In genomic region chr11:665707-666281, GRCh38 we compare ENCODE assay signal across 12 cellular contexts. TPM values are rescaled to one million over a fixed set of nuclear protein-coding genes. Genes with fewer than 3 reads are reported as not detected.
DNase-seq lines count a peak whose midpoint lies in the region; ATAC-seq and TF ChIP-seq lines count a peak whose summit lies in the region.
"Had no signal": no experiment of that assay in that cellular context is flagged by ENCODE, and none has a peak within 500 bp of the region (broad histone marks: within the 10 kb centered on the region; RNA-seq: fewer than 3 reads in every experiment).

No MANE protein-coding gene starts in this region.

- peak overlapping the region in 4 of 5 experiments; percentile 32 to 91 (median 66) for H3K27ac Mint-ChIP-seq in brain

- H3K9me3 ChIP-seq in right cardiac atrium (ENCODE audit: control insufficient read depth, low read length), result no peaks in the 10 kb centered on the region
- H3K9me3 ChIP-seq: Caco-2 had no signal

- H3K36me3 Mint-ChIP-seq in brain, result peaks cover 34% of the 10 kb centered on the region

- H3K4me1 ChIP-seq in right cardiac atrium (ENCODE audit: control insufficient read depth, insufficient read depth, low read length), result no peaks in the 10 kb centered on the region
- H3K4me1 ChIP-seq: Caco-2 had no signal

- H3K27ac ChIP-seq in right cardiac atrium (ENCODE audit: low read length) (no peak overlapping the region), skin epidermis (peak overlapping the region in 16 of 21 experiments; percentile 9 to 63 (median 40))

- H3K4me3 Mint-ChIP-seq in brain, result no peak overlapping the region

- H3K4me1 Mint-ChIP-seq in brain, result peaks cover 11% of the 10 kb centered on the region

- intact Hi-C loops in right cardiac atrium (cut with DNase I), result loop anchor here in 1 of 4 donors (10.0 kb wide), 1 partner anchor 59 kb away; no protein-coding TSS in a partner anchor

- H3K9me3 Mint-ChIP-seq in brain, result no peaks in the 10 kb centered on the region

- peak; percentile 35 for DNase-seq in GM04503 (ENCODE audit: low read depth)
- DNase-seq in right cardiac atrium, result peak; percentile 36 to 71 (median 67)
- no peak for DNase-seq in GM13976 (ENCODE audit: low spot score)
- no peak for DNase-seq in mucosa of gallbladder (ENCODE audit: low spot score)
- DNase-seq: Caco-2, NCI-H82 had no signal

- no peak overlapping the region for H3K4me3 ChIP-seq in right cardiac atrium (ENCODE audit: low read length)
- no peak overlapping the region for H3K4me3 ChIP-seq in skin epidermis

- no peaks in the 10 kb centered on the region for H3K27me3 ChIP-seq in right cardiac atrium (ENCODE audit: control insufficient read depth, insufficient read depth)

- WGBS in right cardiac atrium, result 61% methylated on average over 11 of the region's 11 CpGs

- no peaks in the 10 kb centered on the region for H3K27me3 Mint-ChIP-seq in brain

- in situ Hi-C loops in GM13976 (cut with MboI; ENCODE audit: low sequenced_read_pairs, unreplicated experiment), result no loop called here

- ATAC-seq in right cardiac atrium (peak; percentile 75 to 76), HG03442 (IDR thresholded peaks at IDR 0.05; ENCODE audit: unreplicated experiment) (no peak), GM19463 (IDR thresholded peaks at IDR 0.05; ENCODE audit: unreplicated experiment) (no peak)

- TF ChIP-seq CTCF in brain (conservative IDR thresholded peaks at IDR 0.05) (no peak), GM13976 (IDR thresholded peaks at IDR 0.05; ENCODE audit: borderline replicate concordance, control extremely low read depth, extremely low read depth, insufficient read depth, missing control alignments) (no peak)

RNA-seq across cellular contexts. Expression of gene DRD4, which starts 28.7 kb away (rescaled TPM):
- polyA plus RNA-seq in brain (ENCODE audit: insufficient read depth, low read depth, low replicate concordance) (0.71 TPM), right cardiac atrium (0.14 TPM)
- total RNA-seq in right cardiac atrium (1 to 10 TPM in 1 of 4 donors, under 1 TPM in 2, not detected in 1; 0.26 to 1.0 (median 0.29) TPM), mucosa of gallbladder (2.6 TPM)

RNA-seq across cellular contexts. Expression of gene DEAF1, which starts 29.2 kb away (rescaled TPM):
- 88.5 TPM for polyA plus RNA-seq in brain (ENCODE audit: insufficient read depth, low read depth, low replicate concordance)
- total RNA-seq in right cardiac atrium, result 10 to 100 TPM; 18.2 to 25.2 (median 22.6) TPM
- 17.5 TPM for polyA plus RNA-seq in right cardiac atrium
- 45.0 TPM for total RNA-seq in mucosa of gallbladder

RNA-seq across cellular contexts. Expression of gene TMEM80, which starts 29.8 kb away (rescaled TPM):
- 15.6 TPM for polyA plus RNA-seq in brain (ENCODE audit: insufficient read depth, low read depth, low replicate concordance)
- total RNA-seq in right cardiac atrium, result 10 to 100 TPM; 12.6 to 16.4 (median 14.3) TPM
- 17.6 TPM for polyA plus RNA-seq in right cardiac atrium
- total RNA-seq in mucosa of gallbladder, result 52.0 TPM

RNA-seq across cellular contexts. Expression of gene SCT, which starts 38.8 kb away (rescaled TPM):
- polyA plus RNA-seq in brain (ENCODE audit: insufficient read depth, low read depth, low replicate concordance), result not detected
- total RNA-seq in right cardiac atrium, result 1 to 10 TPM in 2 of 4 donors, under 1 TPM in 1, not detected in 1; 0.79 to 1.2 (median 1.1) TPM
- polyA plus RNA-seq in right cardiac atrium, result not detected
- not detected for total RNA-seq in mucosa of gallbladder
- total RNA-seq: Caco-2; dermis microvascular lymphatic vessel endothelial cell; T-helper 2 cell treated with Interferon-gamma antibody and Interleukin-4, amounts not matched to agents 100 ng/mL and 5 ng/mL, for 36 hours had no signal

RNA-seq across cellular contexts. Expression of gene EPS8L2, which starts 40.2 kb away (rescaled TPM):
- polyA plus RNA-seq in brain (ENCODE audit: insufficient read depth, low read depth, low replicate concordance) (9.5 TPM), right cardiac atrium (3.1 TPM)
- total RNA-seq in right cardiac atrium (1 to 10 TPM; 5.5 to 8.2 (median 6.3) TPM), mucosa of gallbladder (228 TPM)

Comparison
In these comparisons a context has a peak if more than half of its experiments do, and no peak if none do; other contexts are left out.
1. DNase-seq: peak in GM04503 (single experiment) and right cardiac atrium (3 of 3); none in GM13976 (single experiment) and mucosa of gallbladder (single experiment).
2. ATAC-seq: peak in right cardiac atrium (2 of 2); none in HG03442 (single experiment) and GM19463 (single experiment).